In the genomic region with DNA sequence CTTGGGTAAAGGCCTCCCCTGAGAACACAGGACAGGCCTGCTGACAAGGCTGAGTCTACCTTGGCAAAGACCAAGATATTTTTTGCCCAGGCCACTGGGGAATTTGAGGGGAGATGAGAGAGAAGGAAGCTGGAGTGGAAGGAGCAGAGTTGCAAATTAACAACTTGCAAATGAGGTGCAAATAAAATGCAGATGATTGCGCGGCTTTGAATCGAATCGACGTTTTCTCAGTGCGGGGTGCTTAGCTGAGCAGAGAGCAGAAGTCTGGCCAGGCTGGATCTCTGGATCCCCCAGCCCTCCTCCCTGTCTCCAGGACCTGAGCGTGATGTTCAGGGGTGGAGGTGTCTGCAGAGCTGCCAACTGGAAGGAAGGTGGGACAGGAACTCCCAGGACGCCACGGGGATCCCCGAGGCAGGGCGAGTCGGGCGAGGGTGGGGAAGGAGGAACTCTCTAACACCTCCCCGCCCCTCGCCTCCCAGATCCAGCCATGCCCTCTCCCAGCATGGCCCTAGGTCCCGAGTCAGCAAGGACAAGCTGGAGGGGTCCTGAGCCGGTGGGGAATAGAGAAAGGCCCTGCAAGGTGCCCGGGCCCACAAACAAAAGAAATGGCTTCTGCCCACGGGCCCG, we compare ENCODE assay signal across 8 cellular contexts.
A peak's percentile ranks its signal among the peaks of the same experiment; 100 is the strongest.
DNase-seq lines count a peak whose midpoint lies in the region; ATAC-seq and TF ChIP-seq lines count a peak whose summit lies in the region.

No MANE protein-coding gene starts in this region.

- TF ChIP-seq CTCF in astrocyte of the cerebellum (IDR thresholded peaks at IDR 0.05; ENCODE audit: low read depth, low read length, missing control alignments) = no peak

- H3K4me3 ChIP-seq in astrocyte of the cerebellum (ENCODE audit: low read depth, low read length) = peak overlapping the region; percentile 48

- DNase-seq in astrocyte of the cerebellum (ENCODE audit: low read depth) (no peak), left kidney (ENCODE audit: low read depth, low spot score) (peak; percentile 68), substantia nigra (lab: John Stamatoyannopoulos, UW) (peak in 15 of 49 donors; percentile 44 to 70 (median 57)), OCI-M1 (lab: John Stamatoyannopoulos, UW) (no peak), AG08395 (ENCODE audit: low spot score) (no peak)
- no peak for DNase-seq in activated CD4-positive, CD25-positive, alpha-beta regulatory T cell treated with anti-CD3 and anti-CD28 coated beads, Interleukin-2, amount 50 U/mL, for 72 hours

- H3K27ac ChIP-seq in substantia nigra (ENCODE audit: low read depth, low read length, poor library complexity, severe bottlenecking) = peak overlapping the region; percentile 75

- ATAC-seq in GM18498 (IDR thresholded peaks at IDR 0.05; ENCODE audit: unreplicated experiment) = peak; percentile 8
- peak; percentile 29 for ATAC-seq in HG03280 (IDR thresholded peaks at IDR 0.05; ENCODE audit: unreplicated experiment)

- in situ Hi-C loops in astrocyte of the cerebellum (cut with HindIII; ENCODE audit: low sequenced_read_pairs) = no loop called here
